Comparison of ENCODE assay signal across 19 cellular contexts in the genomic region with DNA sequence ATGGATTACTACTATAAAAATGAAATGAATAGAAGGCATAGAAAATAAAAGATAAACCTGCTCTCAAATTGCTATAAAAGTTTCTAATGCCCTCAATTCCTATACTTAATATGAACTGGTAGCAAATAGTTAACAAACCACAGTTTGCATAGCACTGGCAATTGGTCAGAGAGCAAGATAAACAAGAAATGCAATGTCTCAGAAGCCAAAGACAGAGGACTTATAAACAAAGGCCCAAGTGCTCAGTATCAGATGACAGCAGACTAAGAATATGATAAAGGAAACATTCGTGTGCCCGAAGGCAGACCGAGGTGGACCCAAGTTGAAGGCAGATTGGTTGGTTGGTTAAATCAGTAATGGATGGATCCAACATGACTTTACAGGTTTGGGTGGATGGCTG. TPM values are rescaled to one million over a fixed set of nuclear protein-coding genes. Genes with fewer than 3 reads are reported as not detected.
DNase-seq lines count a peak whose midpoint lies in the region; ATAC-seq and TF ChIP-seq lines count a peak whose summit lies in the region.
"Had no signal": no experiment of that assay in that cellular context is flagged by ENCODE, and none has a peak within 500 bp of the region (broad histone marks: within the 10 kb centered on the region; RNA-seq: fewer than 3 reads in every experiment).

No MANE protein-coding gene starts in this region.

- H3K4me3 Mint-ChIP-seq in chondrocyte (ENCODE audit: unreplicated experiment) (no peak overlapping the region), osteocyte (ENCODE audit: unreplicated experiment) (no peak overlapping the region)
- H3K4me3 Mint-ChIP-seq: brain, CD14-positive monocyte had no signal

- no peak for TF ChIP-seq CTCF in AG09319 (IDR thresholded peaks at IDR 0.05; ENCODE audit: low read depth, low read length)
- TF ChIP-seq CTCF in chondrocyte (IDR thresholded peaks at IDR 0.05), result no peak
- no peak for TF ChIP-seq CTCF in osteocyte (IDR thresholded peaks at IDR 0.05)

- H3K9me3 Mint-ChIP-seq in chondrocyte (ENCODE audit: low read depth), result no peaks in the 10 kb centered on the region
- H3K9me3 Mint-ChIP-seq in osteocyte (ENCODE audit: unreplicated experiment), result no peaks in the 10 kb centered on the region
- H3K9me3 Mint-ChIP-seq: brain, CD14-positive monocyte had no signal

- ATAC-seq in SK-N-SH treated with all-trans-retinoic acid at 6 μM for 48 hours, result no peak
- no peak for ATAC-seq in GM18505 (IDR thresholded peaks at IDR 0.05; ENCODE audit: unreplicated experiment)
- ATAC-seq: foreskin keratinocyte, left lobe of liver had no signal

- H3K4me1 Mint-ChIP-seq in chondrocyte (ENCODE audit: low read depth) (peaks cover 9% of the 10 kb centered on the region), osteocyte (ENCODE audit: unreplicated experiment) (peaks cover 17% of the 10 kb centered on the region)
- H3K4me1 Mint-ChIP-seq: brain, CD14-positive monocyte had no signal

- H3K27me3 Mint-ChIP-seq in chondrocyte (ENCODE audit: low read depth) (no peaks in the 10 kb centered on the region), osteocyte (ENCODE audit: unreplicated experiment) (no peaks in the 10 kb centered on the region)
- H3K27me3 Mint-ChIP-seq: brain had no signal

- DNase-seq in AG09319 (ENCODE audit: extremely low read depth, low read depth), result peak; percentile 61
- peak; percentile 57 for DNase-seq in LHCN-M2 (ENCODE audit: low read depth)
- DNase-seq in chondrocyte (ENCODE audit: low spot score), result no peak
- DNase-seq in osteocyte (ENCODE audit: extremely low spot score, unreplicated experiment), result no peak
- DNase-seq in NCI-H146 treated with DMSO at 0.1 percent for 48 hours (lab: John Stamatoyannopoulos, UW; ENCODE audit: unreplicated experiment), result no peak
- DNase-seq: activated effector memory CD4-positive, alpha-beta T cell treated with anti-CD3 and anti-CD28 coated beads, Interleukin-2, amount 50 U/mL, for 16 hours; DND-41; foreskin keratinocyte; GM23248; NCI-H2029; NCI-H774; posterior cingulate gyrus; stomach; WERI-Rb-1 had no signal

- no peak for TF ChIP-seq POLR2A in GM18505 (IDR thresholded peaks at IDR 0.05; ENCODE audit: borderline replicate concordance, extremely low read depth, insufficient read depth, insufficient read length)

- H3K36me3 Mint-ChIP-seq in chondrocyte (ENCODE audit: low read depth), result peaks cover 49% of the 10 kb centered on the region
- H3K36me3 Mint-ChIP-seq in osteocyte (ENCODE audit: unreplicated experiment), result peaks cover 70% of the 10 kb centered on the region

- H3K27ac Mint-ChIP-seq in chondrocyte (ENCODE audit: unreplicated experiment), result peak overlapping the region; percentile 33
- peak overlapping the region; percentile 69 for H3K27ac Mint-ChIP-seq in osteocyte (ENCODE audit: unreplicated experiment)
- H3K27ac Mint-ChIP-seq: brain had no signal

TF ChIP-seq in SK-N-SH treated with all-trans-retinoic acid at 6 μM for 48 hours, 23 proteins besides CTCF, POLR2A, EP300 and RAD21:
- no peak for TF ChIP-seq ZNF565 (CRISPR knock-in tag; conservative IDR thresholded peaks at IDR 0.05; ENCODE audit: low read depth)
- TF ChIP-seq ZFP30 (CRISPR knock-in tag; IDR thresholded peaks at IDR 0.05), result no peak
- TF ChIP-seq ZC3H10 (CRISPR knock-in tag; IDR thresholded peaks at IDR 0.05), result no peak
- no peak for TF ChIP-seq GLIS3 (CRISPR knock-in tag; IDR thresholded peaks at IDR 0.05)
- TF ChIP-seq CSDC2 (CRISPR knock-in tag; IDR thresholded peaks at IDR 0.05), result no peak
- TF ChIP-seq RARB (CRISPR knock-in tag; IDR thresholded peaks at IDR 0.05), result no peak
- TF ChIP-seq ZNF8 (CRISPR knock-in tag; IDR thresholded peaks at IDR 0.05), result no peak
- TF ChIP-seq ZFP3 (CRISPR knock-in tag; IDR thresholded peaks at IDR 0.05), result no peak
- no peak for TF ChIP-seq ARNTL (CRISPR knock-in tag; IDR thresholded peaks at IDR 0.05; ENCODE audit: borderline replicate concordance, low read depth)
- no peak for TF ChIP-seq TCF4 (CRISPR knock-in tag; IDR thresholded peaks at IDR 0.05; ENCODE audit: borderline replicate concordance)
- no peak for TF ChIP-seq ESRRG (CRISPR knock-in tag; IDR thresholded peaks at IDR 0.05)
- no peak for TF ChIP-seq PPARA (CRISPR knock-in tag; IDR thresholded peaks at IDR 0.05; ENCODE audit: borderline replicate concordance)
- no peak for TF ChIP-seq ZNF70 (CRISPR knock-in tag; IDR thresholded peaks at IDR 0.05)
- no peak for TF ChIP-seq TOX (CRISPR knock-in tag; IDR thresholded peaks at IDR 0.05; ENCODE audit: borderline replicate concordance)
- TF ChIP-seq, protein P1, sequence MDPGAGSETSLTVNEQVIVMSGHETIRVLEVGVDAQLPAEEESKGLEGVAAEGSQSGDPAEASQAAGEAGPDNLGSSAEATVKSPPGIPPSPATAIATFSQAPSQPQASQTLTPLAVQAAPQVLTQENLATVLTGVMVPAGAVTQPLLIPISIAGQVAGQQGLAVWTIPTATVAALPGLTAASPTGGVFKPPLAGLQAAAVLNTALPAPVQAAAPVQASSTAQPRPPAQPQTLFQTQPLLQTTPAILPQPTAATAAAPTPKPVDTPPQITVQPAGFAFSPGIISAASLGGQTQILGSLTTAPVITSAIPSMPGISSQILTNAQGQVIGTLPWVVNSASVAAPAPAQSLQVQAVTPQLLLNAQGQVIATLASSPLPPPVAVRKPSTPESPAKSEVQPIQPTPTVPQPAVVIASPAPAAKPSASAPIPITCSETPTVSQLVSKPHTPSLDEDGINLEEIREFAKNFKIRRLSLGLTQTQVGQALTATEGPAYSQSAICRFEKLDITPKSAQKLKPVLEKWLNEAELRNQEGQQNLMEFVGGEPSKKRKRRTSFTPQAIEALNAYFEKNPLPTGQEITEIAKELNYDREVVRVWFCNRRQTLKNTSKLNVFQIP (CRISPR knock-in tag; IDR thresholded peaks at IDR 0.05; ENCODE audit: borderline replicate concordance, low read depth), result no peak
- TF ChIP-seq, protein P2, sequence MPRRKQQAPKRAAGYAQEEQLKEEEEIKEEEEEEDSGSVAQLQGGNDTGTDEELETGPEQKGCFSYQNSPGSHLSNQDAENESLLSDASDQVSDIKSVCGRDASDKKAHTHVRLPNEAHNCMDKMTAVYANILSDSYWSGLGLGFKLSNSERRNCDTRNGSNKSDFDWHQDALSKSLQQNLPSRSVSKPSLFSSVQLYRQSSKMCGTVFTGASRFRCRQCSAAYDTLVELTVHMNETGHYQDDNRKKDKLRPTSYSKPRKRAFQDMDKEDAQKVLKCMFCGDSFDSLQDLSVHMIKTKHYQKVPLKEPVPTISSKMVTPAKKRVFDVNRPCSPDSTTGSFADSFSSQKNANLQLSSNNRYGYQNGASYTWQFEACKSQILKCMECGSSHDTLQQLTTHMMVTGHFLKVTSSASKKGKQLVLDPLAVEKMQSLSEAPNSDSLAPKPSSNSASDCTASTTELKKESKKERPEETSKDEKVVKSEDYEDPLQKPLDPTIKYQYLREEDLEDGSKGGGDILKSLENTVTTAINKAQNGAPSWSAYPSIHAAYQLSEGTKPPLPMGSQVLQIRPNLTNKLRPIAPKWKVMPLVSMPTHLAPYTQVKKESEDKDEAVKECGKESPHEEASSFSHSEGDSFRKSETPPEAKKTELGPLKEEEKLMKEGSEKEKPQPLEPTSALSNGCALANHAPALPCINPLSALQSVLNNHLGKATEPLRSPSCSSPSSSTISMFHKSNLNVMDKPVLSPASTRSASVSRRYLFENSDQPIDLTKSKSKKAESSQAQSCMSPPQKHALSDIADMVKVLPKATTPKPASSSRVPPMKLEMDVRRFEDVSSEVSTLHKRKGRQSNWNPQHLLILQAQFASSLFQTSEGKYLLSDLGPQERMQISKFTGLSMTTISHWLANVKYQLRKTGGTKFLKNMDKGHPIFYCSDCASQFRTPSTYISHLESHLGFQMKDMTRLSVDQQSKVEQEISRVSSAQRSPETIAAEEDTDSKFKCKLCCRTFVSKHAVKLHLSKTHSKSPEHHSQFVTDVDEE (CRISPR knock-in tag; IDR thresholded peaks at IDR 0.05), result no peak
- TF ChIP-seq ISL1 (CRISPR knock-in tag; IDR thresholded peaks at IDR 0.05), result no peak
- TF ChIP-seq, protein P3, sequence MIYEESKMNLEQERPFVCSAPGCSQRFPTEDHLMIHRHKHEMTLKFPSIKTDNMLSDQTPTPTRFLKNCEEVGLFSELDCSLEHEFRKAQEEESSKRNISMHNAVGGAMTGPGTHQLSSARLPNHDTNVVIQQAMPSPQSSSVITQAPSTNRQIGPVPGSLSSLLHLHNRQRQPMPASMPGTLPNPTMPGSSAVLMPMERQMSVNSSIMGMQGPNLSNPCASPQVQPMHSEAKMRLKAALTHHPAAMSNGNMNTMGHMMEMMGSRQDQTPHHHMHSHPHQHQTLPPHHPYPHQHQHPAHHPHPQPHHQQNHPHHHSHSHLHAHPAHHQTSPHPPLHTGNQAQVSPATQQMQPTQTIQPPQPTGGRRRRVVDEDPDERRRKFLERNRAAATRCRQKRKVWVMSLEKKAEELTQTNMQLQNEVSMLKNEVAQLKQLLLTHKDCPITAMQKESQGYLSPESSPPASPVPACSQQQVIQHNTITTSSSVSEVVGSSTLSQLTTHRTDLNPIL (CRISPR knock-in tag; IDR thresholded peaks at IDR 0.05; ENCODE audit: low read depth), result no peak
- TF ChIP-seq, protein P4, sequence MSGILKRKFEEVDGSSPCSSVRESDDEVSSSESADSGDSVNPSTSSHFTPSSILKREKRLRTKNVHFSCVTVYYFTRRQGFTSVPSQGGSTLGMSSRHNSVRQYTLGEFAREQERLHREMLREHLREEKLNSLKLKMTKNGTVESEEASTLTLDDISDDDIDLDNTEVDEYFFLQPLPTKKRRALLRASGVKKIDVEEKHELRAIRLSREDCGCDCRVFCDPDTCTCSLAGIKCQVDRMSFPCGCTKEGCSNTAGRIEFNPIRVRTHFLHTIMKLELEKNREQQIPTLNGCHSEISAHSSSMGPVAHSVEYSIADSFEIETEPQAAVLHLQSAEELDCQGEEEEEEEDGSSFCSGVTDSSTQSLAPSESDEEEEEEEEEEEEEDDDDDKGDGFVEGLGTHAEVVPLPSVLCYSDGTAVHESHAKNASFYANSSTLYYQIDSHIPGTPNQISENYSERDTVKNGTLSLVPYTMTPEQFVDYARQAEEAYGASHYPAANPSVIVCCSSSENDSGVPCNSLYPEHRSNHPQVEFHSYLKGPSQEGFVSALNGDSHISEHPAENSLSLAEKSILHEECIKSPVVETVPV (CRISPR knock-in tag; IDR thresholded peaks at IDR 0.05), result no peak
- no peak for TF ChIP-seq SNAI2 (CRISPR knock-in tag; IDR thresholded peaks at IDR 0.05)

RNA-seq across cellular contexts. Expression of a gene that starts 50.6 kb away (rescaled TPM):
- total RNA-seq in LHCN-M2 (2014; rRNA removed) (204 and 212 TPM in 2 replicates), chondrocyte (115 to 130 TPM (median 119 TPM) in 3 replicates), osteocyte (143 and 145 TPM in 2 replicates)
- 108 TPM for polyA plus RNA-seq in LHCN-M2 (2012)

Comparison
In these comparisons a context has a peak if more than half of its experiments do, and no peak if none do; other contexts are left out.
1. DNase-seq: peak in AG09319 (single experiment) and LHCN-M2 (single experiment); none in chondrocyte (single experiment), osteocyte (single experiment) and NCI-H146 treated with DMSO at 0.1 percent for 48 hours (single experiment).